ENCODE assay signal across 1 cellular context in the genomic region with DNA sequence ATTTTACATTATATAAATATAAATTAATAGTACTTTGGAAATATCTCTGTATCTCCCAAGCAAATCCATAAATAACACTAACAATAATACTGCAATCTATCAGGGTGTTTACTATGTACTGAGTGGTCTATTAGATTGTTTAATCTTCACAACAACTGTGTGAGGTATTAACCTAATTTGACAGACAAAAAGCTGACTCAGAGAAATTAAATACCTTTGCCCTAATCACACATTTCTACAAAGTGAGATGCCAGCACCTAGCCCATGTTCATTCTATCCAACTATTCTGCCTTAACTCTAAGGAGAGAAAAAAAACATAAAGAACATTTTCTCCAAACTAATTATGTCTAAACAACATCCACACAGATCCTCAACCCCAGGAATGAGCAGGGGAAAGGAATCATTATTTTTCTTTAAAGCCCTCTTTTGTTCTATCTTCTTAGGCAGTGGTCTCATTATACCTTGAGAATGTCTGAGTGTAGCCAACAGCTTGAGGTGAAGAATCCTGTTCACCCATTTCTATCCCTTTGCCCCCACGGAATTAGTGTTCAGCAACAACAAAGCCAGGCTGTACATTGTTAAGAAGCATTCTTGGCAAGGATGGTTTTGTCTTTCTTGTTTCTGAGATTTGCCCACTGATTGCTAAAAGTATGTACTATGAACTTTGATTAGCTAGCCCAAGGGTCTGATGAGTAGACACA.
TF ChIP-seq lines count a peak whose summit lies in the region.

No MANE protein-coding gene starts in this region.

TF ChIP-seq in HepG2, 621 proteins besides CTCF, POLR2A, EP300 and RAD21 (continued from another document):
- TF ChIP-seq ZNF160 (CRISPR knock-in tag; IDR thresholded peaks at IDR 0.05), result no peak
